1 cellular context compared by ENCODE assay signal in genomic region chr2:235553696-235554100, GRCh38.
A peak's percentile ranks its signal among the peaks of the same experiment; 100 is the strongest.
TF ChIP-seq lines count a peak whose summit lies in the region.

No MANE protein-coding gene starts in this region.

TF ChIP-seq in HEK293, 187 proteins besides CTCF, POLR2A, EP300 and RAD21 (continued from another document):
- TF ChIP-seq YY2 (tag by site-specific recombination; IDR thresholded peaks at IDR 0.05) (no peak), SP7 (tag by site-specific recombination; IDR thresholded peaks at IDR 0.05) (peak; percentile 14; the same call in 1 of the 2 replicates), ZNF174 (tag by site-specific recombination; IDR thresholded peaks at IDR 0.05) (no peak), ZNF626 (tag by site-specific recombination; IDR thresholded peaks at IDR 0.05) (no peak), BCL11A (tag by site-specific recombination; IDR thresholded peaks at IDR 0.05; ENCODE audit: low read depth) (no peak), ZNF350 (tag by site-specific recombination; IDR thresholded peaks at IDR 0.05) (no peak), GLIS1 (tag by site-specific recombination; IDR thresholded peaks at IDR 0.05) (peak; percentile 13; the same call in 1 of the 2 replicates), KLF7 (tag by site-specific recombination; IDR thresholded peaks at IDR 0.05; ENCODE audit: borderline replicate concordance) (no peak), ZIC2 (tag by site-specific recombination; IDR thresholded peaks at IDR 0.05) (peak; percentile 90), ZBTB26 (tag by site-specific recombination; optimal IDR thresholded peaks at IDR 0.05) (no peak), ZNF837 (tag by site-specific recombination; IDR thresholded peaks at IDR 0.05) (no peak), PRDM1 (tag by site-specific recombination; IDR thresholded peaks at IDR 0.05) (peak; percentile 57; the same call in 1 of the 2 replicates), ZNF473 (tag by site-specific recombination; IDR thresholded peaks at IDR 0.05) (no peak), ZNF391 (tag by site-specific recombination; IDR thresholded peaks at IDR 0.05; ENCODE audit: borderline replicate concordance, low read depth) (no peak), ZXDB (tag by site-specific recombination; IDR thresholded peaks at IDR 0.05) (no peak), ZNF843 (tag by site-specific recombination; IDR thresholded peaks at IDR 0.05) (no peak), GLI2 (tag by site-specific recombination; IDR thresholded peaks at IDR 0.05; ENCODE audit: borderline replicate concordance, low read depth) (no peak), ZNF202 (tag by site-specific recombination; IDR thresholded peaks at IDR 0.05; ENCODE audit: borderline replicate concordance) (no peak), ZNF654 (tag by site-specific recombination; IDR thresholded peaks at IDR 0.05; ENCODE audit: low read depth) (no peak), ZFP37 (tag by site-specific recombination; IDR thresholded peaks at IDR 0.05) (no peak), ZNF274 (IDR thresholded peaks at IDR 0.05; ENCODE audit: low read length) (no peak), ZNF274 (tag by site-specific recombination; IDR thresholded peaks at IDR 0.05; ENCODE audit: borderline replicate concordance) (no peak), ZNF529 (tag by site-specific recombination; IDR thresholded peaks at IDR 0.05; ENCODE audit: insufficient replicate concordance) (no peak)
- TF ChIP-seq, protein P1, sequence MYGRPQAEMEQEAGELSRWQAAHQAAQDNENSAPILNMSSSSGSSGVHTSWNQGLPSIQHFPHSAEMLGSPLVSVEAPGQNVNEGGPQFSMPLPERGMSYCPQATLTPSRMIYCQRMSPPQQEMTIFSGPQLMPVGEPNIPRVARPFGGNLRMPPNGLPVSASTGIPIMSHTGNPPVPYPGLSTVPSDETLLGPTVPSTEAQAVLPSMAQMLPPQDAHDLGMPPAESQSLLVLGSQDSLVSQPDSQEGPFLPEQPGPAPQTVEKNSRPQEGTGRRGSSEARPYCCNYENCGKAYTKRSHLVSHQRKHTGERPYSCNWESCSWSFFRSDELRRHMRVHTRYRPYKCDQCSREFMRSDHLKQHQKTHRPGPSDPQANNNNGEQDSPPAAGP (tag by site-specific recombination; IDR thresholded peaks at IDR 0.05) = 0 out of 2 replicates have a peak, but pooled peaks have one; percentile 48
